8 cellular contexts compared by ENCODE assay signal in the genomic region with DNA sequence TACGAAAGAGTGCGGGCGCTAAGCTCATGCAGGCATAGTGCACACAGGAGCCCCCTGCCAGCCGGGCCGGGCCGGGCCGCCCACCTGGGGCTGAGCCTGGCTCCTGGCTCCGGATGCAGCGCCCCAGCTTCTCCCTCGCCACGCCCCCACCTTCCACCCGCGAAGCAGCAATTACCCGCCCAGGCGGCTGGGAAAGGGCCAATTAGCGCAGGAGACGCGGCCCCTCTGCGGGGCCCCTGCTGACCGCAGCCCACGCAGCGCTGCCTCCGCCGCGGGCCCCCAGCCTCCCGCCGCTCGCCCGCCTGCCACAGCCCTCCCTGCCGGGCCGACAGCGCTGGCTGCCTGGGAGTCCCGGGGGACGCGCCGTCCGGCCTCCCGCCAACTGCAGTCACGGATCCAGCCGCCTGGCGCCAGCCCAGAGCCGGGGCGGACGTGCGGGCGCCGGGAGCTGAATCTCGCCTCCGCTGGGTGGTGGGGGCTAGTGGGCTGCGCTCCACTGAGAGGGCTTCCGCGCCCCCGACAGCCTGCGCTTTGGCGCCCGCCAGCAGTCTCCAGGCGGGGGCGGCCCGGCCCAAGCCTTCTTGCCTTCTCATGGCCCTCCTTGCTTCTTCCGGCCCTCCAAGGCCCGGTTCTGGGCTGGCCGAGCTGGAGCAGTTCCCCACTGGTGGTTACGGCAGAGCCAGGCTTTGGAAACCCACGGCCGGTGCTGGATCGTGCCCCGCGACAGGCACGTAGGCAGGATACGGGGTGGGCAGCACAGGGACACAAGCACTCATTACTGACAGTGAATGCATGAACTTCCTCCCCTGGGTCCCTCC. TPM values are rescaled to one million over a fixed set of nuclear protein-coding genes. Genes with fewer than 3 reads are reported as not detected.
DNase-seq lines count a peak whose midpoint lies in the region; ATAC-seq and TF ChIP-seq lines count a peak whose summit lies in the region.

No MANE protein-coding gene starts in this region.

- no peaks in the 10 kb centered on the region for H3K79me2 ChIP-seq in PC-3 (ENCODE audit: low read length)

- no peak for TF ChIP-seq CTCF in PC-3 (conservative IDR thresholded peaks at IDR 0.05; ENCODE audit: low read depth, low read length)
- TF ChIP-seq CTCF in gastroesophageal sphincter (IDR thresholded peaks at IDR 0.05), result peak in 3 of 4 experiments; percentile 43 to 52 (median 47)

- POLR2A ChIA-PET in PC-3 (lab: Charles Lee; ENCODE audit: unreplicated experiment), result no interaction called here

- H3K27me3 ChIP-seq in HAP-1 (ENCODE audit: low read depth), result no peaks in the 10 kb centered on the region
- no peaks in the 10 kb centered on the region for H3K27me3 ChIP-seq in PC-3 (ENCODE audit: low read length)
- H3K27me3 ChIP-seq in gastroesophageal sphincter, result no peaks in the 10 kb centered on the region
- H3K27me3 ChIP-seq in neuron (ENCODE audit: insufficient read depth, low read length), result peaks cover 64% of the 10 kb centered on the region
- H3K27me3 ChIP-seq in subcutaneous abdominal adipose tissue (ENCODE audit: control insufficient read depth in 5 of 5, insufficient read depth in 4 of 5, low read length in 5 of 5), result peaks cover 0 to 2% (median 0%) of the 10 kb centered on the region in 5 donors

- H3K27ac ChIP-seq in PC-3 (ENCODE audit: low read length), result no peak overlapping the region
- H3K27ac ChIP-seq in gastroesophageal sphincter, result peak overlapping the region in 3 of 4 donors; percentile 64 to 78 (median 72)
- peak overlapping the region; percentile 41 for H3K27ac ChIP-seq in subcutaneous abdominal adipose tissue (ENCODE audit: low read depth, low read length)

- H3K9me3 ChIP-seq in HAP-1, result no peaks in the 10 kb centered on the region
- no peaks in the 10 kb centered on the region for H3K9me3 ChIP-seq in PC-3 (ENCODE audit: low read length)
- H3K9me3 ChIP-seq in gastroesophageal sphincter, result no peaks in the 10 kb centered on the region
- no peaks in the 10 kb centered on the region for H3K9me3 ChIP-seq in neuron (ENCODE audit: low read length)
- no peaks in the 10 kb centered on the region for H3K9me3 ChIP-seq in subcutaneous abdominal adipose tissue (ENCODE audit: control insufficient read depth in 5 of 5, low read length in 5 of 5)

- H3K9me2 ChIP-seq in PC-3 (replicated peaks; ENCODE audit: low read length), result no peaks in the 10 kb centered on the region

- no peaks in the 10 kb centered on the region for H3F3A ChIP-seq in PC-3 (ENCODE audit: low read length, unreplicated experiment)

- whole genome bisulfite sequencing in gastroesophageal sphincter (ENCODE audit: low coverage in 1 of 2), 2 donors, result 0% methylated on average over 1 of the region's 70 CpGs; no CpG with 5 or more reads in 1 of the 2 donors

- H3K36me3 ChIP-seq in HAP-1 (replicated peaks) (no peaks in the 10 kb centered on the region), PC-3 (ENCODE audit: low read depth, low read length) (no peaks in the 10 kb centered on the region), gastroesophageal sphincter (no peaks in the 10 kb centered on the region), neuron (ENCODE audit: insufficient read depth, low read length) (no peaks in the 10 kb centered on the region), subcutaneous abdominal adipose tissue (ENCODE audit: control insufficient read depth in 5 of 5, insufficient read depth in 5 of 5, low read length in 5 of 5) (no peaks in the 10 kb centered on the region)

- in situ Hi-C loops in HAP-1 (cut with MboI; ENCODE audit: low sequenced_read_pairs), result loop anchor here (10.0 kb wide), 1 partner anchor 141 kb away; the partner anchor contains the start of genes B3GNT9, FBXL8 and TRADD

- CTCF ChIA-PET in PC-3 (lab: Charles Lee), result no interaction called here

- peak overlapping the region; percentile 81 for H2AFZ ChIP-seq in PC-3 (ENCODE audit: low read length)
- H2AFZ ChIP-seq in neuron (ENCODE audit: low read depth, low read length), result peak overlapping the region; percentile 69

- DNase-seq in CMK (ENCODE audit: low read depth), result peak; percentile 29
- DNase-seq in HAP-1 (ENCODE audit: low spot score in 2 of 2), result peak; percentile 55 to 84
- peak; percentile 32 for DNase-seq in PC-3
- peak; percentile 45 for DNase-seq in activated gamma-delta T cell (lab: John Stamatoyannopoulos, UW)
- no peak for DNase-seq in AML-193 (lab: John Stamatoyannopoulos, UW)

- peak overlapping the region; percentile 86 for H3K4me2 ChIP-seq in PC-3 (ENCODE audit: low read length)

- H3K4me1 ChIP-seq in HAP-1, result peaks cover 4% of the 10 kb centered on the region; the same call in 1 of the 2 replicates
- no peaks in the 10 kb centered on the region; the same call in 1 of the 2 replicates for H3K4me1 ChIP-seq in PC-3 (ENCODE audit: insufficient read depth, low read length)
- H3K4me1 ChIP-seq in gastroesophageal sphincter, result peaks cover 0 to 23% (median 13%) of the 10 kb centered on the region in 3 donors
- no peaks in the 10 kb centered on the region for H3K4me1 ChIP-seq in neuron (ENCODE audit: insufficient read depth, low read length)
- H3K4me1 ChIP-seq in subcutaneous abdominal adipose tissue (ENCODE audit: control insufficient read depth in 5 of 5, insufficient read depth in 5 of 5, low read length in 5 of 5), result peaks cover 0 to 21% (median 18%) of the 10 kb centered on the region in 5 donors

- ATAC-seq in PC-3 (peak; percentile 30), gastroesophageal sphincter (peak; percentile 88)

- H3K4me3 ChIP-seq in HAP-1 (peak overlapping the region; percentile 33), PC-3 (ENCODE audit: low read length) (peak overlapping the region; percentile 70), gastroesophageal sphincter (peak overlapping the region; percentile 29 to 65), neuron (ENCODE audit: low read length) (no peak overlapping the region), subcutaneous abdominal adipose tissue (ENCODE audit: low read depth in 1 of 5, low read length in 5 of 5) (peak overlapping the region; percentile 40 to 70 (median 68))

- intact Hi-C loops in PC-3 (cut with micrococcal nuclease), result no loop called here

- no TSS peak for BruUV-seq in PC-3 (replicated peaks; lab: Mats Ljungman, UMichigan)

- peak in 1 of 2 donors; percentile 16 for TF ChIP-seq POLR2A in gastroesophageal sphincter (IDR thresholded peaks at IDR 0.05)

- no peaks in the 10 kb centered on the region for H4K20me1 ChIP-seq in PC-3 (ENCODE audit: low read length)

- no peak for TF ChIP-seq EP300 in gastroesophageal sphincter (IDR thresholded peaks at IDR 0.05)

- H3K9ac ChIP-seq in PC-3 (ENCODE audit: low read length), result peak overlapping the region; percentile 29; the same call in 1 of the 2 replicates
- peak overlapping the region in 4 of 5 donors; percentile 24 to 78 (median 54) for H3K9ac ChIP-seq in subcutaneous abdominal adipose tissue (ENCODE audit: low read length in 5 of 5)

RNA-seq across cellular contexts. Expression of gene CBFB, which starts 14.9 kb away (rescaled TPM):
- 50.6 and 103 TPM in 2 replicates for total RNA-seq in PC-3 (2014; rRNA removed)
- 10 to 100 TPM; 26.5 to 39.3 (median 27.5) TPM for total RNA-seq in gastroesophageal sphincter

RNA-seq across cellular contexts. Expression of gene CES4A, which starts 25.6 kb away (rescaled TPM):
- total RNA-seq in PC-3 (2014; rRNA removed) (2.1 and 2.6 TPM in 2 replicates), gastroesophageal sphincter (1 to 10 TPM; 1.2 to 6.1 (median 2.6) TPM)

RNA-seq across cellular contexts. Expression of gene CES3, which starts 53.0 kb away (rescaled TPM):
- 0.26 and 0.58 TPM in 2 replicates for total RNA-seq in PC-3 (2014; rRNA removed)
- total RNA-seq in gastroesophageal sphincter, result under 1 TPM in 3 of 4 donors, not detected in 1; 0.13 to 0.49 (median 0.39) TPM

Comparison
In these comparisons a context has a peak if more than half of its experiments do, and no peak if none do; other contexts are left out.
1. DNase-seq: peak in CMK (single experiment), HAP-1 (2 of 2), PC-3 (single experiment) and activated gamma-delta T cell (single experiment); none in AML-193 (0 of 2).